ENCODE assay signal across 8 cellular contexts in genomic region chr12:48795550-48796455, GRCh38. TPM values are rescaled to one million over a fixed set of nuclear protein-coding genes. Genes with fewer than 3 reads are reported as not detected.
DNase-seq lines count a peak whose midpoint lies in the region; ATAC-seq, FAIRE-seq and TF ChIP-seq lines count a peak whose summit lies in the region.

No MANE protein-coding gene starts in this region.

- TF ChIP-seq CTCF in BJ (IDR thresholded peaks at IDR 0.05; ENCODE audit: insufficient read depth, low read depth, low read length), result peak; percentile 91
- TF ChIP-seq CTCF in VCaP (conservative IDR thresholded peaks at IDR 0.05), result peak; percentile 95
- peak; percentile 83 to 99 (median 94) for TF ChIP-seq CTCF in keratinocyte (optimal IDR thresholded peaks at IDR 0.05 in 1 of 3, IDR thresholded peaks at IDR 0.05 in 1 of 3, conservative IDR thresholded peaks at IDR 0.05 in 1 of 3; ENCODE audit: extremely low read depth in 1 of 3, insufficient read depth in 2 of 3, low read length in 3 of 3)

- H3K36me3 ChIP-seq in BJ (ENCODE audit: control insufficient read depth, insufficient read depth, low read length) (no peaks in the 10 kb centered on the region), keratinocyte (ENCODE audit: control insufficient read depth in 2 of 2, extremely low read depth in 1 of 2, insufficient read depth in 2 of 2, low read length in 2 of 2) (no peaks in the 10 kb centered on the region)

- no peak overlapping the region for H3K4me3 Mint-ChIP-seq in central memory CD8-positive, alpha-beta T cell

- H2AFZ ChIP-seq in keratinocyte (ENCODE audit: control insufficient read depth, low read length), result peak overlapping the region; percentile 89

- no peaks in the 10 kb centered on the region for H3K79me2 ChIP-seq in keratinocyte (ENCODE audit: control insufficient read depth, insufficient read depth, low read length)

- H3K27me3 ChIP-seq in BJ (ENCODE audit: control insufficient read depth, insufficient read depth, low read length), result no peaks in the 10 kb centered on the region
- no peaks in the 10 kb centered on the region for H3K27me3 ChIP-seq in keratinocyte (ENCODE audit: control insufficient read depth, extremely low read depth, insufficient read depth, low read length)

- H3K4me1 Mint-ChIP-seq in central memory CD8-positive, alpha-beta T cell, result peaks cover 10% of the 10 kb centered on the region

- CTCF ChIA-PET in BJ (lab: Yijun Ruan, JAX), result interaction anchor here (0.6 to 13.2 kb wide), 20 partner anchors 9 to 255 kb away, joined by 3 to 226 read pairs (median 6); no protein-coding TSS in a partner anchor

- H3K4me2 ChIP-seq in keratinocyte (ENCODE audit: control insufficient read depth, extremely low read depth, insufficient read depth, low read depth, low read length), result peak overlapping the region; percentile 29

- H3K27ac ChIP-seq in VCaP, result no peak overlapping the region
- H3K27ac ChIP-seq in keratinocyte (ENCODE audit: control insufficient read depth, insufficient read depth, low read length), result no peak overlapping the region

- H3K36me3 Mint-ChIP-seq in central memory CD8-positive, alpha-beta T cell (ENCODE audit: insufficient read depth), result no peaks in the 10 kb centered on the region

- H4K20me1 ChIP-seq in keratinocyte (ENCODE audit: control insufficient read depth, extremely low read depth, insufficient read depth, low read length), result no peaks in the 10 kb centered on the region

- H3K9ac ChIP-seq in keratinocyte (ENCODE audit: control insufficient read depth, extremely low read depth, insufficient read depth, low read length), result no peak overlapping the region

- no peaks in the 10 kb centered on the region for H3K9me1 ChIP-seq in keratinocyte (ENCODE audit: control insufficient read depth, extremely low read depth, insufficient read depth, low read length)

- no peaks in the 10 kb centered on the region for H3K9me3 ChIP-seq in keratinocyte (ENCODE audit: control insufficient read depth, low read depth, low read length)

- H3K4me1 ChIP-seq in keratinocyte (ENCODE audit: control insufficient read depth, extremely low read depth, insufficient read depth, low read length), result peaks cover 14% of the 10 kb centered on the region

- ATAC-seq in GM21723 (IDR thresholded peaks at IDR 0.05; ENCODE audit: unreplicated experiment) (peak; percentile 62), HG02852 (IDR thresholded peaks at IDR 0.05; ENCODE audit: unreplicated experiment) (no peak)
- peak; percentile 32 for ATAC-seq in central memory CD8-positive, alpha-beta T cell (replicated peaks; ENCODE audit: extremely low read depth, poor library complexity, severe bottlenecking)

- H3K4me3 ChIP-seq in BJ (ENCODE audit: low read depth, low read length) (no peak overlapping the region), keratinocyte (ENCODE audit: control insufficient read depth in 2 of 3, extremely low read depth in 1 of 3, insufficient read depth in 2 of 3, low read depth in 1 of 3, low read length in 3 of 3) (no peak overlapping the region)

- DNase-seq in BJ (ENCODE audit: low read depth), result no peak
- DNase-seq in NCI-H2107 treated with DMSO at 0.1 percent for 48 hours (lab: John Stamatoyannopoulos, UW; ENCODE audit: unreplicated experiment), result peak; percentile 73
- peak; percentile 33 to 52 for DNase-seq in central memory CD8-positive, alpha-beta T cell (ENCODE audit: low spot score in 2 of 2)
- no peak for DNase-seq in keratinocyte (ENCODE audit: low read depth, low spot score)
- peak; percentile 35 to 37 for DNase-seq in stimulated activated CD4-positive, alpha-beta T cell treated with anti-CD3 and anti-CD28 coated beads, Interleukin-1b, Interleukin-23, amount 100 ng/mL, for 4 hours (ENCODE audit: low read depth in 2 of 2)

- H3K27me3 Mint-ChIP-seq in central memory CD8-positive, alpha-beta T cell, result peaks cover 25% of the 10 kb centered on the region

- H3K9me3 Mint-ChIP-seq in central memory CD8-positive, alpha-beta T cell, result no peaks in the 10 kb centered on the region

- POLR2A ChIA-PET in BJ (lab: Charles Lee), result no interaction called here

- dilution Hi-C loops in keratinocyte (cut with MboI; ENCODE audit: extremely low pct_ligation_motif_present, low sequenced_read_pairs), result no loop called here

- peak; percentile 92 for FAIRE-seq in keratinocyte (lab: Jason Lieb, UNC)

- no peak overlapping the region for H3K27ac Mint-ChIP-seq in central memory CD8-positive, alpha-beta T cell (ENCODE audit: low read depth)

RNA-seq across cellular contexts. Expression of gene ADCY6, which starts 6.9 kb away (rescaled TPM):
- 27.8 and 37.9 TPM in 2 replicates for polyA plus RNA-seq in BJ (2011; rRNA removed)
- 26.1 and 54.9 TPM in 2 replicates for polyA minus RNA-seq in BJ (2011; rRNA and poly(A)+ RNA removed)
- 11.9 to 22.8 TPM (median 13.2 TPM) in 3 replicates for polyA plus RNA-seq in keratinocyte
- 3.7 TPM for polyA plus RNA-seq in keratinocyte (2011; ENCODE audit: low read depth)
- polyA plus RNA-seq in keratinocyte (2011; cell fraction: cytosol; rRNA removed), result 6.5 and 8.2 TPM in 2 replicates
- 75.4 and 92.5 TPM in 2 replicates for polyA plus RNA-seq in keratinocyte (2011; cell fraction: nucleus; rRNA removed)
- 10.8 and 11.2 TPM in 2 replicates for polyA plus RNA-seq in keratinocyte (2012; ENCODE audit: low replicate concordance)
- 22.8 to 33.8 TPM (median 32.9 TPM) in 3 replicates for polyA minus RNA-seq in keratinocyte
- 19.2 TPM for polyA minus RNA-seq in keratinocyte (2011; cell fraction: cytosol; rRNA and poly(A)+ RNA removed)
- 75.7 and 81.7 TPM in 2 replicates for polyA minus RNA-seq in keratinocyte (2011; cell fraction: nucleus; rRNA and poly(A)+ RNA removed)

RNA-seq across cellular contexts. Expression of gene CACNB3, which starts 22.5 kb away (rescaled TPM):
- polyA plus RNA-seq in BJ (2011; rRNA removed), result 24.2 and 48.2 TPM in 2 replicates
- 26.6 and 32.2 TPM in 2 replicates for polyA minus RNA-seq in BJ (2011; rRNA and poly(A)+ RNA removed)
- polyA plus RNA-seq in keratinocyte, result 16.1 to 19.8 TPM (median 19.3 TPM) in 3 replicates
- polyA plus RNA-seq in keratinocyte (2011; ENCODE audit: low read depth), result 14.1 TPM
- 10.0 and 14.5 TPM in 2 replicates for polyA plus RNA-seq in keratinocyte (2011; cell fraction: cytosol; rRNA removed)
- 39.9 and 48.9 TPM in 2 replicates for polyA plus RNA-seq in keratinocyte (2011; cell fraction: nucleus; rRNA removed)
- polyA plus RNA-seq in keratinocyte (2012; ENCODE audit: low replicate concordance), result 17.3 and 23.0 TPM in 2 replicates
- 9.1 to 37.5 TPM (median 11.9 TPM) in 3 replicates for polyA minus RNA-seq in keratinocyte
- polyA minus RNA-seq in keratinocyte (2011; cell fraction: cytosol; rRNA and poly(A)+ RNA removed), result 9.0 TPM
- 9.5 and 11.2 TPM in 2 replicates for polyA minus RNA-seq in keratinocyte (2011; cell fraction: nucleus; rRNA and poly(A)+ RNA removed)

RNA-seq across cellular contexts. Expression of gene DDX23, which starts 56.2 kb away (rescaled TPM):
- polyA plus RNA-seq in BJ (2011; rRNA removed), result 54.5 and 59.4 TPM in 2 replicates
- polyA minus RNA-seq in BJ (2011; rRNA and poly(A)+ RNA removed), result 26.7 and 36.4 TPM in 2 replicates
- 36.9 to 64.6 TPM (median 57.8 TPM) in 3 replicates for polyA plus RNA-seq in keratinocyte
- polyA plus RNA-seq in keratinocyte (2011; ENCODE audit: low read depth), result 110 TPM
- polyA plus RNA-seq in keratinocyte (2011; cell fraction: cytosol; rRNA removed), result 36.4 and 38.7 TPM in 2 replicates
- 98.9 and 125 TPM in 2 replicates for polyA plus RNA-seq in keratinocyte (2011; cell fraction: nucleus; rRNA removed)
- polyA plus RNA-seq in keratinocyte (2012; ENCODE audit: low replicate concordance), result 45.2 and 68.6 TPM in 2 replicates
- 36.0 to 54.1 TPM (median 45.5 TPM) in 3 replicates for polyA minus RNA-seq in keratinocyte
- 18.0 TPM for polyA minus RNA-seq in keratinocyte (2011; cell fraction: cytosol; rRNA and poly(A)+ RNA removed)
- 19.8 and 39.9 TPM in 2 replicates for polyA minus RNA-seq in keratinocyte (2011; cell fraction: nucleus; rRNA and poly(A)+ RNA removed)

Comparison
In these comparisons a context has a peak if more than half of its experiments do, and no peak if none do; other contexts are left out.
1. DNase-seq: peak in NCI-H2107 treated with DMSO at 0.1 percent for 48 hours (single experiment), central memory CD8-positive, alpha-beta T cell (2 of 2) and stimulated activated CD4-positive, alpha-beta T cell treated with anti-CD3 and anti-CD28 coated beads, Interleukin-1b, Interleukin-23, amount 100 ng/mL, for 4 hours (2 of 2); none in BJ (single experiment) and keratinocyte (single experiment).
2. Peak in every context shown above with its lines, with median percentiles within 50 percentile points of each other: CTCF ChIP-seq.